9 cellular contexts compared by ENCODE assay signal in the genomic region with DNA sequence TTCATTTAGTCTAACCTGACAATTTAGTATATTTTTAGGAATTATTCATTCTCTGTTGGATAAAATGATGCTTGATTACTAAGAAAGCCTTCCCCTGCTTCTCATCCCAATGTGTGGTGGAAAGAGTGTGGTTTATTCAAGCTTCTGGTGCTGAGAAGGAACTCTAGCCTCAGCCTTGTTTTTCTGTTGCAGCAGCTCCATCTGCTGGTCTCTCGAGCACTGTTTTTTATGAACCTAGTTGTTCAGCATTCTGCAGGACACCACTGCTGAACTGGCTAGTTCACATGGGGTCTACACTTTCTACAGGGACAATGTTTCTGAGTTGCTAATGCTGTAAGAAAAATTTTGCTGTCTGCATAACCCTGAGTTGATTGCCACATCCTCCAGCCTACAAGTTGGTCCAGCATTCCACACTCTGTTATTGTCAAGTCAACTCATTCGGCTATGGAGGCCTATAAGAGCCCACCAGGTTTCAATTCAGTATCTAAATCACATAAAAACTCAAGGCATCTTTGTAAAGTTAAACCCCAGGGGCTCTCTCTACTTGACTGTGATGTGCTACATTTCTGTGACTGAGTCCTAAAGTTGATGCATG. TPM values are rescaled to one million over a fixed set of nuclear protein-coding genes. Genes with fewer than 3 reads are reported as not detected.
DNase-seq lines count a peak whose midpoint lies in the region; ATAC-seq, FAIRE-seq and TF ChIP-seq lines count a peak whose summit lies in the region.
"Had no signal": no experiment of that assay in that cellular context is flagged by ENCODE, and none has a peak within 500 bp of the region (broad histone marks: within the 10 kb centered on the region; RNA-seq: fewer than 3 reads in every experiment).

No MANE protein-coding gene starts in this region.

- DNase-seq in D721Med (ENCODE audit: insufficient read length, low spot score) (no peak), KG1 (lab: John Stamatoyannopoulos, UW) (peak; percentile 62), T-helper 9 cell (peak; percentile 38)
- peak; percentile 32 to 54 for DNase-seq in stimulated activated CD4-positive, alpha-beta T cell treated with anti-CD3 and anti-CD28 coated beads, Interleukin-2, amount 100 ng/mL, for 48 hours

- H3K4me3 Mint-ChIP-seq in brain: no peak overlapping the region

- H3K36me3 Mint-ChIP-seq in brain: no peaks in the 10 kb centered on the region

- H3K4me1 Mint-ChIP-seq in brain: peaks cover 7% of the 10 kb centered on the region

- TF ChIP-seq CTCF in D721Med (IDR thresholded peaks at IDR 0.05; ENCODE audit: insufficient read depth, missing control alignments) (peak; percentile 62), brain (conservative IDR thresholded peaks at IDR 0.05) (peak; percentile 79 to 80)

- H3K27me3 Mint-ChIP-seq in brain: peaks cover 3% of the 10 kb centered on the region

- peaks cover 0 to 3% (median 0%) of the 10 kb centered on the region in 5 experiments for H3K9me3 Mint-ChIP-seq in brain

- no peak overlapping the region for H3K27ac Mint-ChIP-seq in brain

- ATAC-seq in GM19455 (IDR thresholded peaks at IDR 0.05; ENCODE audit: unreplicated experiment): peak; percentile 69
- ATAC-seq in GM18519 (IDR thresholded peaks at IDR 0.05; ENCODE audit: low FRiP score, unreplicated experiment): no peak

- FAIRE-seq in D721Med (lab: Jason Lieb, UNC) (no peak), islet of Langerhans (lab: Jason Lieb, UNC) (peak; percentile 98)

RNA-seq across cellular contexts. Expression of a gene that starts 14.3 kb away (rescaled TPM):
- not detected for polyA plus RNA-seq in brain (ENCODE audit: insufficient read depth, low read depth, low replicate concordance)
- polyA plus RNA-seq: aorta had no signal

RNA-seq across cellular contexts. Expression of a gene that starts 25.4 kb away (rescaled TPM):
- not detected for polyA plus RNA-seq in brain (ENCODE audit: insufficient read depth, low read depth, low replicate concordance)
- polyA plus RNA-seq: aorta had no signal

RNA-seq across cellular contexts. Expression of a gene that starts 42.0 kb away (rescaled TPM):
- polyA plus RNA-seq in brain (ENCODE audit: insufficient read depth, low read depth, low replicate concordance): not detected
- polyA plus RNA-seq: aorta had no signal
